8 cellular contexts compared by ENCODE assay signal in genomic region chr20:49888341-49889244, GRCh38. TPM values are rescaled to one million over a fixed set of nuclear protein-coding genes. Genes with fewer than 3 reads are reported as not detected.
DNase-seq lines count a peak whose midpoint lies in the region; ATAC-seq, FAIRE-seq and TF ChIP-seq lines count a peak whose summit lies in the region.

No MANE protein-coding gene starts in this region.

- 49% methylated on average over 18 of the region's 18 CpGs for WGBS in A549 (ENCODE audit: missing lambda C conversion rate)

- H3K27me3 ChIP-seq in left lung, result no peaks in the 10 kb centered on the region

- H3K9me3 ChIP-seq in A549, result no peaks in the 10 kb centered on the region
- no peaks in the 10 kb centered on the region for H3K9me3 ChIP-seq in left lung

- POLR2A ChIA-PET in A549 (lab: Yijun Ruan, JAX), result interaction anchor here (0.6 to 1.3 kb wide), 2 partner anchors 27 to 278 kb away, joined by 3 read pairs; partner anchors contain the start of gene SPATA2

- no peak for TF ChIP-seq EP300 in A549 (IDR thresholded peaks at IDR 0.05)

- TF ChIP-seq POLR2A in A549 (IDR thresholded peaks at IDR 0.05; ENCODE audit: low read length), result no peak

- ATAC-seq in A549 (peak; percentile 56 to 81; a peak in 5 of 6 replicates), left lung (peak; percentile 47), HG03565 (IDR thresholded peaks at IDR 0.05; ENCODE audit: unreplicated experiment) (no peak)

- peak; percentile 87 to 89 for TF ChIP-seq RAD21 in A549 (conservative IDR thresholded peaks at IDR 0.05 in 1 of 2, IDR thresholded peaks at IDR 0.05 in 1 of 2)

- peaks cover 0 to 61% of the 10 kb centered on the region in 2 donors for H3K36me3 ChIP-seq in left lung

- DNase-seq in A549 (ENCODE audit: low read depth in 1 of 2, low spot score in 1 of 2), result peak; percentile 66 to 77
- DNase-seq in GM19238 (ENCODE audit: insufficient read length, low spot score), result peak; percentile 53
- peak; percentile 41 for DNase-seq in NCI-H460 (ENCODE audit: extremely low read depth, low read depth)
- peak; percentile 71 for DNase-seq in activated CD4-positive, alpha-beta T cell treated with anti-CD3 and anti-CD28 coated beads for 48 hours
- no peak for DNase-seq in left lung
- DNase-seq in stimulated activated CD4-positive, alpha-beta T cell treated with anti-CD3 and anti-CD28 coated beads, Interleukin-4, amount 100 ng/mL, for 48 hours (ENCODE audit: low read depth in 2 of 2), result peak; percentile 23 to 47

- FAIRE-seq in A549 (lab: Jason Lieb, UNC), result no peak

- no peak overlapping the region for H3K4me3 ChIP-seq in A549
- no peak overlapping the region for H3K4me3 ChIP-seq in left lung

- H3K27ac ChIP-seq in A549, result peak overlapping the region in 1 of 2 experiments; percentile 71; a peak in 3 of 6 replicates
- peak overlapping the region; percentile 99 for H3K27ac ChIP-seq in cingulate gyrus (ENCODE audit: low read depth, low read length)
- H3K27ac ChIP-seq in left lung, result peak overlapping the region in 1 of 2 donors; percentile 59

- H3K4me2 ChIP-seq in A549, result no peak overlapping the region

- CTCF ChIA-PET in A549 (lab: Yijun Ruan, JAX), result interaction anchor here (0.6 to 13.0 kb wide), 54 partner anchors 8 to 584 kb away, joined by 3 to 226 read pairs (median 5); partner anchors contain the start of gene SPATA2

- peak; percentile 93 for TF ChIP-seq CTCF in A549 (IDR thresholded peaks at IDR 0.05)
- peak; percentile 62 to 70 for TF ChIP-seq CTCF in left lung (IDR thresholded peaks at IDR 0.05)

- intact Hi-C loops in left lung (cut with DNase I), result no loop called here

- H3K4me1 ChIP-seq in A549, result peaks cover 18% of the 10 kb centered on the region
- peaks cover 26 to 71% of the 10 kb centered on the region in 2 donors for H3K4me1 ChIP-seq in left lung

TF ChIP-seq in A549, 52 proteins besides CTCF, POLR2A, EP300 and RAD21:
- TF ChIP-seq USF2 (IDR thresholded peaks at IDR 0.05) (no peak), SMC3 (IDR thresholded peaks at IDR 0.05) (peak; percentile 76)

RNA-seq across cellular contexts. Expression of gene SPATA2, which starts 26.7 kb away (rescaled TPM):
- polyA plus RNA-seq in A549 (2011; rRNA removed) (4.9 and 5.1 TPM in 2 replicates), A549 (2017; fragmentation: RNase III; extraction: RNeasy Plus Mini Kit Qiagen cat#74134 plus additional on column Dnase treatment) (4.7 to 5.1 TPM (median 4.7 TPM) in 3 replicates)
- 6.2 and 8.5 TPM in 2 replicates for polyA plus RNA-seq in A549 (2012; cell fraction: cytosol; rRNA removed)
- polyA plus RNA-seq in A549 (2012; cell fraction: nucleus; rRNA removed), result 11.2 and 14.5 TPM in 2 replicates
- 6.7 and 8.6 TPM in 2 replicates for polyA minus RNA-seq in A549 (2011; rRNA and poly(A)+ RNA removed)
- total RNA-seq in NCI-H460 (2014; rRNA removed; shearing (Covaris generic)), result 5.3 and 6.1 TPM in 2 replicates
- polyA plus RNA-seq in NCI-H460 (2014; cell fraction: nucleus; rRNA removed), result 4.5 and 4.9 TPM in 2 replicates
- 1 to 10 TPM; 6.9 to 7.1 TPM for total RNA-seq in left lung

RNA-seq across cellular contexts. Expression of gene RNF114, which starts 47.6 kb away (rescaled TPM):
- polyA plus RNA-seq in A549 (2011; rRNA removed) (44.8 and 67.8 TPM in 2 replicates), A549 (2017; fragmentation: RNase III; extraction: RNeasy Plus Mini Kit Qiagen cat#74134 plus additional on column Dnase treatment) (43.1 to 47.0 TPM (median 44.0 TPM) in 3 replicates)
- 68.9 and 80.2 TPM in 2 replicates for polyA plus RNA-seq in A549 (2012; cell fraction: cytosol; rRNA removed)
- 101 and 123 TPM in 2 replicates for polyA plus RNA-seq in A549 (2012; cell fraction: nucleus; rRNA removed)
- 42.6 and 51.8 TPM in 2 replicates for polyA minus RNA-seq in A549 (2011; rRNA and poly(A)+ RNA removed)
- total RNA-seq in NCI-H460 (2014; rRNA removed; shearing (Covaris generic)), result 48.5 and 51.9 TPM in 2 replicates
- polyA plus RNA-seq in NCI-H460 (2014; cell fraction: nucleus; rRNA removed), result 110 and 112 TPM in 2 replicates
- 10 to 100 TPM; 63.5 to 69.0 TPM for total RNA-seq in left lung

Comparison
In these comparisons a context has a peak if more than half of its experiments do, and no peak if none do; other contexts are left out.
1. DNase-seq: peak in A549 (2 of 2), GM19238 (single experiment), NCI-H460 (single experiment), activated CD4-positive, alpha-beta T cell treated with anti-CD3 and anti-CD28 coated beads for 48 hours (single experiment) and stimulated activated CD4-positive, alpha-beta T cell treated with anti-CD3 and anti-CD28 coated beads, Interleukin-4, amount 100 ng/mL, for 48 hours (2 of 2); none in left lung (0 of 2).